ENCODE assay signal across 8 cellular contexts in the genomic region with DNA sequence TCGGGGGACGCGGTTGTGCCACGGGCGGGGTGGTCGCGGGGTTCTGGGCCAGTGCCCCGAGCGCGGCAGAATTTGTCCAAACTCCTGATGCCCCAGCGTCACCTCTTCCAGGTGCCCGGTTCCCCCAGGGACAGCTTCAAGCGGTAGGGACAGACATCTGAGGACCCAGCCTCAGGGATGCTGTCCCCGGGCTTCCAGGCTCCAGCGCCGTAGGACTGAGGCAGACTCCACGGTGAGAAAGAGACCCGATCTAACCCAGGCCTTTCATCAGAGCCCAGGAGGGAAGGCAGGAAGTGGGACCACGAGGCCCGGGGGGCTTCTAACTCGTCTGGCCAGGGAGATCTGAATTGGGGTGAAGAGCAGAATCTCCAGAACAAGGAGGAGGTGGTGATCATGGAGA. TPM values are rescaled to one million over a fixed set of nuclear protein-coding genes. Genes with fewer than 3 reads are reported as not detected.
DNase-seq lines count a peak whose midpoint lies in the region; ATAC-seq, FAIRE-seq and TF ChIP-seq lines count a peak whose summit lies in the region.
"Not testable (repeated sequence)": the region's sequence is repeated elsewhere in the genome, so short reads cannot be mapped to it uniquely, and the experiment has no call there.

No MANE protein-coding gene starts in this region.

- not testable (repeated sequence) for H3K4me1 ChIP-seq in A673 (ENCODE audit: insufficient read depth, low read length, poor library complexity, severe bottlenecking); IMR-90 (ENCODE audit: control insufficient read depth, insufficient read depth, low read length)

- peak; percentile 56 for ATAC-seq in IMR-90 (ENCODE audit: low read depth)
- peak; percentile 37 for ATAC-seq in Right ventricle myocardium superior (ENCODE audit: poor library complexity)

- H3K14ac ChIP-seq in IMR-90 (replicated peaks; ENCODE audit: low read depth, low read length) = not testable (repeated sequence)

- TF ChIP-seq RAD21 in IMR-90 (IDR thresholded peaks at IDR 0.05; ENCODE audit: low read length) = not testable (repeated sequence)

- H2AFZ ChIP-seq in IMR-90 (replicated peaks; ENCODE audit: low read length, poor library complexity) = not testable (repeated sequence)

- H2BK15ac ChIP-seq in IMR-90 (ENCODE audit: low read depth, low read length) = not testable (repeated sequence)

- CTCF ChIA-PET in A673 (lab: Charles Lee); IMR-90 (lab: Yijun Ruan, JAX): not testable (repeated sequence)

- not testable (repeated sequence) for H4K5ac ChIP-seq in IMR-90 (ENCODE audit: low read depth, low read length)

- POLR2A ChIA-PET in A673 (lab: Charles Lee; ENCODE audit: low non-redundant PET); IMR-90 (lab: Charles Lee; ENCODE audit: unreplicated experiment): not testable (repeated sequence)

- no CpG with 5 or more reads among the region's 21 CpGs for WGBS in IMR-90 (ENCODE audit: extremely low coverage in 2 of 2, insufficient read length in 1 of 2), 2 experiments

- not testable (repeated sequence) for H3K79me1 ChIP-seq in IMR-90 (ENCODE audit: low read depth in 1 of 2, low read length in 2 of 2)

- peak overlapping the region in 1 of 2 experiments; percentile 53; a peak in 1 of 4 replicates for H4K8ac ChIP-seq in IMR-90 (ENCODE audit: low read depth in 2 of 2, low read length in 2 of 2)

- not testable (repeated sequence) for H3K4me2 ChIP-seq in IMR-90 (ENCODE audit: low read depth, low read length)

- TSS peak; percentile 80 for BruUV-seq in A673 (replicated peaks; lab: Mats Ljungman, UMichigan)
- TSS peak; percentile 83 for BruUV-seq in IMR-90 (replicated peaks; lab: Mats Ljungman, UMichigan)

- peak overlapping the region; percentile 85 for H3K4me3 Mint-ChIP-seq in activated CD4-positive, alpha-beta T cell treated with anti-CD3 and anti-CD28 coated beads, Interleukin-2, amount 10 ng/mL, durations not matched to agents 24 days and 14 days
- H3K4me3 Mint-ChIP-seq in mesothelial cell of epicardium = peak overlapping the region; percentile 81

- H3K4ac ChIP-seq in IMR-90 (ENCODE audit: low read depth, low read length) = 0 out of 2 replicates have a peak overlapping the region, but pooled peaks have one; percentile 40

- not testable (repeated sequence) for H3K9me3 Mint-ChIP-seq in activated CD4-positive, alpha-beta T cell treated with anti-CD3 and anti-CD28 coated beads, Interleukin-2, amount 10 ng/mL, durations not matched to agents 24 days and 14 days; mesothelial cell of epicardium

- dilution Hi-C loops in IMR-90 (cut with HindIII; ENCODE audit: low sequenced_read_pairs, unreplicated experiment) = not testable (repeated sequence)

- H3K27ac ChIP-seq in A673 (ENCODE audit: low read depth, low read length, poor library complexity, severe bottlenecking) = peak overlapping the region; percentile 58
- H3K27ac ChIP-seq in IMR-90 (ENCODE audit: insufficient read depth, low read length) = peak overlapping the region; percentile 53

- not testable (repeated sequence) for H3K9me3 ChIP-seq in A673 (ENCODE audit: low read depth, low read length, poor library complexity, severe bottlenecking); IMR-90 (ENCODE audit: control insufficient read depth, insufficient read depth, low read length)

- H4K20me1 ChIP-seq in IMR-90 (ENCODE audit: insufficient read depth, low read length) = not testable (repeated sequence)

- H2AK9ac ChIP-seq in IMR-90 (replicated peaks; ENCODE audit: low read depth, low read length, poor library complexity) = not testable (repeated sequence)

- H3K23ac ChIP-seq in IMR-90 (ENCODE audit: low read depth, low read length) = not testable (repeated sequence)

- H3K36me3 ChIP-seq in A673 (ENCODE audit: insufficient read depth, low read length, poor library complexity, severe bottlenecking); bronchial epithelial cell (ENCODE audit: control insufficient read depth, insufficient read depth, low read length): not testable (repeated sequence)
- peaks cover 15% of the 10 kb centered on the region; the same call in 1 of the 2 replicates for H3K36me3 ChIP-seq in IMR-90 (ENCODE audit: control insufficient read depth, insufficient read depth, low read length)

- H3K27ac Mint-ChIP-seq in activated CD4-positive, alpha-beta T cell treated with anti-CD3 and anti-CD28 coated beads, Interleukin-2, amount 10 ng/mL, durations not matched to agents 24 days and 14 days = peak overlapping the region; percentile 70
- H3K27ac Mint-ChIP-seq in mesothelial cell of epicardium = peak overlapping the region; percentile 88

- H3K18ac ChIP-seq in IMR-90 (ENCODE audit: low read depth, low read length) = not testable (repeated sequence)

- H4K91ac ChIP-seq in IMR-90 (ENCODE audit: insufficient read depth, low read depth, low read length) = not testable (repeated sequence)

- H2AK5ac ChIP-seq in IMR-90 (ENCODE audit: low read depth, low read length) = not testable (repeated sequence)

- peak overlapping the region; percentile 55 for H3K9ac ChIP-seq in IMR-90 (ENCODE audit: low read depth, low read length)

- H3K36me3 Mint-ChIP-seq in activated CD4-positive, alpha-beta T cell treated with anti-CD3 and anti-CD28 coated beads, Interleukin-2, amount 10 ng/mL, durations not matched to agents 24 days and 14 days (ENCODE audit: low read depth) = peaks cover 27% of the 10 kb centered on the region
- peaks cover 24% of the 10 kb centered on the region for H3K36me3 Mint-ChIP-seq in mesothelial cell of epicardium

- H3K9me1 ChIP-seq in IMR-90 (ENCODE audit: insufficient read depth, low read length) = not testable (repeated sequence)

- H3K27me3 ChIP-seq in A673 (replicated peaks; ENCODE audit: insufficient read depth, low read depth, low read length, poor library complexity); IMR-90 (ENCODE audit: control insufficient read depth, insufficient read depth, low read length); bronchial epithelial cell (ENCODE audit: control insufficient read depth, insufficient read depth, low read length): not testable (repeated sequence)

- H3K4me3 ChIP-seq in A673 (ENCODE audit: low read depth, low read length, poor library complexity, severe bottlenecking) (peak overlapping the region; percentile 49), IMR-90 (ENCODE audit: insufficient read depth, low read depth, low read length) (peak overlapping the region; percentile 45), bronchial epithelial cell (ENCODE audit: low read depth, low read length) (peak overlapping the region; percentile 49), skeletal muscle cell (ENCODE audit: low read depth, low read length) (peak overlapping the region; percentile 50)

- FAIRE-seq in GM19239 (lab: Jason Lieb, UNC) = peak; percentile 14
- FAIRE-seq in bronchial epithelial cell (lab: Jason Lieb, UNC) = not testable (repeated sequence)

- not testable (repeated sequence) for TF ChIP-seq CTCF in A673 (conservative IDR thresholded peaks at IDR 0.05; ENCODE audit: low read depth, low read length); IMR-90 (conservative IDR thresholded peaks at IDR 0.05; ENCODE audit: low read depth, low read length); bronchial epithelial cell (IDR thresholded peaks at IDR 0.05; ENCODE audit: insufficient read depth, low read length, severe bottlenecking); mesothelial cell of epicardium (IDR thresholded peaks at IDR 0.05; ENCODE audit: unreplicated experiment)

- not testable (repeated sequence) for DNase-seq in A673 (ENCODE audit: low spot score); GM19239 (ENCODE audit: insufficient read length, low spot score); IMR-90; activated CD4-positive, alpha-beta T cell treated with anti-CD3 and anti-CD28 coated beads, Interleukin-2, amount 10 ng/mL, durations not matched to agents 24 days and 14 days; bronchial epithelial cell (ENCODE audit: low read depth); Right ventricle myocardium superior; mesothelial cell of epicardium (ENCODE audit: low spot score in 2 of 2, unreplicated experiment in 2 of 2); skeletal muscle cell (ENCODE audit: low read depth)

- peak overlapping the region; percentile 49 for H2BK5ac ChIP-seq in IMR-90 (ENCODE audit: low read depth, low read length, poor library complexity, severe bottlenecking)

- TF ChIP-seq POLR2A in IMR-90 (IDR thresholded peaks at IDR 0.05; ENCODE audit: low read depth, low read length) = not testable (repeated sequence)

- intact Hi-C loops in A673 (cut with micrococcal nuclease; ENCODE audit: unreplicated experiment); IMR-90 (cut with micrococcal nuclease); activated CD4-positive, alpha-beta T cell treated with anti-CD3 and anti-CD28 coated beads, Interleukin-2, amount 10 ng/mL, durations not matched to agents 24 days and 14 days (cut with micrococcal nuclease); Right ventricle myocardium superior (cut with DNase I): not testable (repeated sequence)

- not testable (repeated sequence) for H2BK20ac ChIP-seq in IMR-90 (ENCODE audit: low read depth, low read length)

- H3K27me3 Mint-ChIP-seq in activated CD4-positive, alpha-beta T cell treated with anti-CD3 and anti-CD28 coated beads, Interleukin-2, amount 10 ng/mL, durations not matched to agents 24 days and 14 days; mesothelial cell of epicardium (ENCODE audit: low read depth): not testable (repeated sequence)

- H2BK120ac ChIP-seq in IMR-90 (ENCODE audit: low read depth, low read length) = not testable (repeated sequence)

- not testable (repeated sequence) for H3K56ac ChIP-seq in IMR-90 (ENCODE audit: extremely low read depth, insufficient read depth, low read length)

- in situ Hi-C loops in IMR-90 (cut with MboI; ENCODE audit: low sequenced_read_pairs) = not testable (repeated sequence)

- not testable (repeated sequence) for H3K4me1 Mint-ChIP-seq in activated CD4-positive, alpha-beta T cell treated with anti-CD3 and anti-CD28 coated beads, Interleukin-2, amount 10 ng/mL, durations not matched to agents 24 days and 14 days; mesothelial cell of epicardium

RNA-seq across cellular contexts. Expression of a gene that starts 0.4 kb away (rescaled TPM):
- total RNA-seq in A673 (2021) (79.4 and 82.0 TPM in 2 replicates), IMR-90 (2012; rRNA removed) (37.6 and 37.8 TPM in 2 replicates), bronchial epithelial cell (20.8 and 24.7 TPM in 2 replicates), Right ventricle myocardium superior (11.0 TPM), mesothelial cell of epicardium (82.2 to 91.9 TPM (median 89.6 TPM) in 3 replicates)
- polyA plus RNA-seq in IMR-90 (2012; rRNA removed) = 15.3 and 19.8 TPM in 2 replicates
- polyA plus RNA-seq in IMR-90 (2012; cell fraction: cytosol; rRNA removed) = 3.5 and 8.6 TPM in 2 replicates
- 4.5 and 17.1 TPM in 2 replicates for polyA plus RNA-seq in IMR-90 (2012; cell fraction: nucleus; rRNA removed; ENCODE audit: low replicate concordance)
- 24.5 and 25.6 TPM in 2 replicates for total RNA-seq in activated CD4-positive, alpha-beta T cell treated with anti-CD3 and anti-CD28 coated beads, Interleukin-2, amount 10 ng/mL, durations not matched to agents 24 days and 14 days

RNA-seq across cellular contexts. Expression of a gene that starts 15.8 kb away (rescaled TPM):
- 61.6 and 62.5 TPM in 2 replicates for total RNA-seq in A673 (2021)
- 50.3 and 52.5 TPM in 2 replicates for total RNA-seq in IMR-90 (2012; rRNA removed)
- 18.9 and 22.3 TPM in 2 replicates for polyA plus RNA-seq in IMR-90 (2012; rRNA removed)
- polyA plus RNA-seq in IMR-90 (2012; cell fraction: cytosol; rRNA removed) = 18.0 and 20.2 TPM in 2 replicates
- 17.2 and 25.5 TPM in 2 replicates for polyA plus RNA-seq in IMR-90 (2012; cell fraction: nucleus; rRNA removed; ENCODE audit: low replicate concordance)
- total RNA-seq in activated CD4-positive, alpha-beta T cell treated with anti-CD3 and anti-CD28 coated beads, Interleukin-2, amount 10 ng/mL, durations not matched to agents 24 days and 14 days = 15.2 and 15.7 TPM in 2 replicates
- total RNA-seq in bronchial epithelial cell = 55.0 and 92.9 TPM in 2 replicates
- 35.1 TPM for total RNA-seq in Right ventricle myocardium superior
- total RNA-seq in mesothelial cell of epicardium = 35.9 to 36.5 TPM (median 36.2 TPM) in 3 replicates

RNA-seq across cellular contexts. Expression of a gene that starts 32.1 kb away (rescaled TPM):
- total RNA-seq in A673 (2021) = 0.11 and 0.39 TPM in 2 replicates
- total RNA-seq in IMR-90 (2012; rRNA removed) = not detected in 2 replicates
- 0.02 and 0.04 TPM in 2 replicates for polyA plus RNA-seq in IMR-90 (2012; rRNA removed)
- not detected in 2 replicates for polyA plus RNA-seq in IMR-90 (2012; cell fraction: cytosol; rRNA removed)
- polyA plus RNA-seq in IMR-90 (2012; cell fraction: nucleus; rRNA removed; ENCODE audit: low replicate concordance) = 0.40 and 0.41 TPM in 2 replicates
- total RNA-seq in activated CD4-positive, alpha-beta T cell treated with anti-CD3 and anti-CD28 coated beads, Interleukin-2, amount 10 ng/mL, durations not matched to agents 24 days and 14 days = not detected in 2 replicates
- total RNA-seq in bronchial epithelial cell = 0.13 TPM in 1 of 2 replicates, not detected in the other
- total RNA-seq in Right ventricle myocardium superior = not detected
- total RNA-seq in mesothelial cell of epicardium = 2.8 to 3.8 TPM (median 2.8 TPM) in 3 replicates
